In genomic region chr2:100893753-100894530, GRCh38 we compare ENCODE assay signal across 12 cellular contexts.
DNase-seq lines count a peak whose midpoint lies in the region; ATAC-seq and TF ChIP-seq lines count a peak whose summit lies in the region.
"Had no signal": no experiment of that assay in that cellular context is flagged by ENCODE, and none has a peak within 500 bp of the region (broad histone marks: within the 10 kb centered on the region; RNA-seq: fewer than 3 reads in every experiment).

No MANE protein-coding gene starts in this region.

- DNase-seq in osteoblast (ENCODE audit: insufficient read length, low spot score, missing footprints): no peak
- DNase-seq in OCI-M2 (lab: John Stamatoyannopoulos, UW; ENCODE audit: unreplicated experiment): no peak
- no peak for DNase-seq in NCI-H524 treated with DMSO at 0.1 percent for 48 hours (lab: John Stamatoyannopoulos, UW)
- DNase-seq in SJCRH30: no peak
- DNase-seq in AG08395 (ENCODE audit: low spot score): no peak
- DNase-seq: foreskin melanocyte, lower lobe of right lung, MG63 had no signal

- H3K27ac ChIP-seq in adipose tissue (ENCODE audit: low read depth, low read length): peak overlapping the region; percentile 70
- peak overlapping the region; percentile 73 for H3K27ac ChIP-seq in osteoblast (ENCODE audit: low read depth, low read length)
- no peak overlapping the region for H3K27ac ChIP-seq in SJCRH30
- H3K27ac ChIP-seq: lower lobe of right lung, parathyroid adenoma had no signal

- H3K27me3 ChIP-seq in osteoblast (ENCODE audit: insufficient read depth, low read length) (peaks cover 3% of the 10 kb centered on the region), SJCRH30 (peaks cover 4% of the 10 kb centered on the region; the same call in 1 of the 2 replicates)
- H3K27me3 ChIP-seq: MG63 had no signal

- H3K4me1 ChIP-seq in osteoblast (ENCODE audit: insufficient read depth, low read length): peaks cover 23% of the 10 kb centered on the region
- no peaks in the 10 kb centered on the region for H3K4me1 ChIP-seq in SJCRH30
- H3K4me1 ChIP-seq: parathyroid adenoma had no signal

- WGBS in adipose tissue, 3 donors: 70 to 85% (median 79%) methylated on average over 8 of the region's 8 CpGs

- peak; percentile 68 for ATAC-seq in GM18519 (IDR thresholded peaks at IDR 0.05; ENCODE audit: low FRiP score, unreplicated experiment)
- ATAC-seq in HG02588 (IDR thresholded peaks at IDR 0.05; ENCODE audit: unreplicated experiment): peak; percentile 76
- ATAC-seq: lower lobe of right lung had no signal

- no peak for TF ChIP-seq CTCF in osteoblast (IDR thresholded peaks at IDR 0.05; ENCODE audit: extremely low read depth, low read depth, low read length)

- H3K36me3 ChIP-seq in osteoblast (ENCODE audit: insufficient read depth, low read length) (no peaks in the 10 kb centered on the region), SJCRH30 (no peaks in the 10 kb centered on the region)
- H3K36me3 ChIP-seq: lower lobe of right lung, MG63 had no signal

- no peaks in the 10 kb centered on the region for H3K79me2 ChIP-seq in osteoblast (ENCODE audit: insufficient read depth, low read length)
- H3K79me2 ChIP-seq: parathyroid adenoma had no signal

- H3K9me3 ChIP-seq in osteoblast (ENCODE audit: low read depth, low read length) (no peaks in the 10 kb centered on the region), SJCRH30 (replicated peaks) (no peaks in the 10 kb centered on the region)
- H3K9me3 ChIP-seq: lower lobe of right lung, MG63 had no signal

- H3K4me3 ChIP-seq in osteoblast (ENCODE audit: insufficient read depth, low read length) (no peak overlapping the region), SJCRH30 (no peak overlapping the region)
- H3K4me3 ChIP-seq: lower lobe of right lung, MG63 had no signal

- no peak overlapping the region for H2AFZ ChIP-seq in osteoblast (ENCODE audit: low read length)
- H2AFZ ChIP-seq: parathyroid adenoma had no signal

- H4K20me1 ChIP-seq in osteoblast (ENCODE audit: insufficient read depth, low read length): peaks cover 2% of the 10 kb centered on the region

- H3K4me2 ChIP-seq in osteoblast (ENCODE audit: insufficient read depth, low read length): no peak overlapping the region
